In genomic region chr6:69795469-69796080, GRCh38 we compare ENCODE assay signal across 8 cellular contexts. TPM values are rescaled to one million over a fixed set of nuclear protein-coding genes. Genes with fewer than 3 reads are reported as not detected.
A peak's percentile ranks its signal among the peaks of the same experiment; 100 is the strongest.
DNase-seq lines count a peak whose midpoint lies in the region; ATAC-seq and TF ChIP-seq lines count a peak whose summit lies in the region.

No MANE protein-coding gene starts in this region.

- H3K27ac Mint-ChIP-seq in natural killer cell treated with Interleukin-12 subunit alpha and Interleukin-12 subunit beta and Interleukin-15 and Interleukin-18, amount 100 ng/mL, for 72 hours = peak overlapping the region; percentile 91 to 94

- H3K9me3 ChIP-seq in SK-N-SH = no peaks in the 10 kb centered on the region
- H3K9me3 ChIP-seq in duodenal mucosa (ENCODE audit: control insufficient read depth in 1 of 2, low read length in 2 of 2) = no peaks in the 10 kb centered on the region

- POLR2A ChIA-PET in SK-N-SH (lab: Yijun Ruan, JAX) (no interaction called here), HEK293T (lab: Yijun Ruan, JAX) (interaction anchor here (1.3 kb wide), 1 partner anchor 17 kb away, joined by 5 read pairs; no protein-coding TSS in a partner anchor)

- H3K27me3 ChIP-seq in SK-N-SH (ENCODE audit: insufficient read depth) (no peaks in the 10 kb centered on the region), duodenal mucosa (ENCODE audit: control insufficient read depth in 1 of 2, insufficient read depth in 2 of 2, low read length in 2 of 2) (no peaks in the 10 kb centered on the region)

- H3K9me3 Mint-ChIP-seq in natural killer cell treated with Interleukin-12 subunit alpha and Interleukin-12 subunit beta and Interleukin-15 and Interleukin-18, amount 100 ng/mL, for 72 hours = no peaks in the 10 kb centered on the region

- H3K27ac ChIP-seq in SK-N-SH (ENCODE audit: low read depth in 2 of 2, low read length in 1 of 2) = peak overlapping the region; percentile 28 to 38; a peak in 2 of 4 replicates
- peak overlapping the region; percentile 95 for H3K27ac ChIP-seq in duodenal mucosa (ENCODE audit: low read depth, low read length)

- H2AFZ ChIP-seq in SK-N-SH (ENCODE audit: low read depth) = peak overlapping the region; percentile 98

- H3K9me2 ChIP-seq in SK-N-SH = no peaks in the 10 kb centered on the region

- peaks cover 34 to 41% of the 10 kb centered on the region in 2 donors for H3K4me1 Mint-ChIP-seq in natural killer cell treated with Interleukin-12 subunit alpha and Interleukin-12 subunit beta and Interleukin-15 and Interleukin-18, amount 100 ng/mL, for 72 hours (ENCODE audit: low read depth in 2 of 2)

- H3K9ac ChIP-seq in SK-N-SH = peak overlapping the region; percentile 77
- H3K9ac ChIP-seq in duodenal mucosa (ENCODE audit: low read depth in 1 of 2, low read length in 2 of 2) = peak overlapping the region; percentile 88 to 93

- no peaks in the 10 kb centered on the region for H3K27me3 Mint-ChIP-seq in natural killer cell treated with Interleukin-12 subunit alpha and Interleukin-12 subunit beta and Interleukin-15 and Interleukin-18, amount 100 ng/mL, for 72 hours

- no peak for TF ChIP-seq CTCF in SK-N-SH (IDR thresholded peaks at IDR 0.05)

- DNase-seq in SK-N-SH = peak; percentile 8
- DNase-seq in HEK293T (ENCODE audit: extremely low spot score) = peak; percentile 11
- DNase-seq in NOMO-1 treated with DMSO at 0.1 percent for 48 hours (lab: John Stamatoyannopoulos, UW; ENCODE audit: unreplicated experiment) = peak; percentile 50
- DNase-seq in natural killer cell treated with Interleukin-12 subunit alpha and Interleukin-12 subunit beta and Interleukin-15 and Interleukin-18, amount 100 ng/mL, for 72 hours (ENCODE audit: low spot score) = no peak
- no peak for DNase-seq in LoVo (ENCODE audit: low spot score)
- DNase-seq in mucosa of gallbladder (ENCODE audit: low spot score) = no peak

- peaks cover 4 to 5% of the 10 kb centered on the region in 2 experiments; a peak in 3 of 4 replicates for H3K4me1 ChIP-seq in SK-N-SH (ENCODE audit: control insufficient read depth in 1 of 2, insufficient read depth in 2 of 2, low read depth in 1 of 2, low read length in 1 of 2)
- peaks cover 7 to 15% of the 10 kb centered on the region in 2 donors for H3K4me1 ChIP-seq in duodenal mucosa (ENCODE audit: control insufficient read depth in 1 of 2, insufficient read depth in 2 of 2, low read length in 2 of 2)

- CTCF ChIA-PET in SK-N-SH (lab: Yijun Ruan, JAX) (interaction anchor here (0.9 to 3.0 kb wide), 4 partner anchors 14 to 818 kb away, joined by 3 to 15 read pairs (median 6); no protein-coding TSS in a partner anchor), HEK293T (lab: Yijun Ruan, JAX) (interaction anchor here (0.7 kb wide), 1 partner anchor 23 kb away, joined by 3 read pairs; no protein-coding TSS in a partner anchor)

- WGBS in SK-N-SH (ENCODE audit: low lambda C conversion rate) = 52% methylated on average over 5 of the region's 5 CpGs

- H3K36me3 Mint-ChIP-seq in natural killer cell treated with Interleukin-12 subunit alpha and Interleukin-12 subunit beta and Interleukin-15 and Interleukin-18, amount 100 ng/mL, for 72 hours = peaks cover 5% of the 10 kb centered on the region

- H4K20me1 ChIP-seq in SK-N-SH (ENCODE audit: insufficient read depth) = no peaks in the 10 kb centered on the region

- H3K79me2 ChIP-seq in SK-N-SH (ENCODE audit: insufficient read depth) = peaks cover 9% of the 10 kb centered on the region; the same call in 1 of the 2 replicates

- TF ChIP-seq EP300 in SK-N-SH (IDR thresholded peaks at IDR 0.05; ENCODE audit: borderline replicate concordance in 1 of 2, low read depth in 1 of 2, low read length in 1 of 2) = no peak

- H3K36me3 ChIP-seq in SK-N-SH (replicated peaks in 1 of 2; ENCODE audit: control insufficient read depth in 1 of 2, insufficient read depth in 2 of 2, low read length in 1 of 2) = no peaks in the 10 kb centered on the region
- H3K36me3 ChIP-seq in duodenal mucosa (ENCODE audit: control insufficient read depth in 1 of 2, insufficient read depth in 2 of 2, low read length in 2 of 2) = no peaks in the 10 kb centered on the region

- no peak for ATAC-seq in SK-N-SH treated with all-trans-retinoic acid at 6 μM for 48 hours
- no peak for ATAC-seq in natural killer cell treated with Interleukin-12 subunit alpha and Interleukin-12 subunit beta and Interleukin-15 and Interleukin-18, amount 100 ng/mL, for 72 hours

- peak overlapping the region; percentile 79 to 83 for H3K4me3 ChIP-seq in SK-N-SH (ENCODE audit: low read depth in 2 of 2, low read length in 1 of 2)
- peak overlapping the region; percentile 80 to 94 for H3K4me3 ChIP-seq in duodenal mucosa (ENCODE audit: low read depth in 1 of 2, low read length in 2 of 2)

- H3K4me3 Mint-ChIP-seq in natural killer cell treated with Interleukin-12 subunit alpha and Interleukin-12 subunit beta and Interleukin-15 and Interleukin-18, amount 100 ng/mL, for 72 hours = peak overlapping the region; percentile 98

- H3F3A ChIP-seq in SK-N-SH (replicated peaks; ENCODE audit: insufficient read depth) = no peaks in the 10 kb centered on the region

- H3K4me2 ChIP-seq in SK-N-SH = peak overlapping the region; percentile 85

- no peak for TF ChIP-seq RAD21 in SK-N-SH (IDR thresholded peaks at IDR 0.05; ENCODE audit: low read length)

TF ChIP-seq in SK-N-SH, 30 proteins besides CTCF, POLR2A, EP300 and RAD21 (continues in another document):
- TF ChIP-seq, protein P1, sequence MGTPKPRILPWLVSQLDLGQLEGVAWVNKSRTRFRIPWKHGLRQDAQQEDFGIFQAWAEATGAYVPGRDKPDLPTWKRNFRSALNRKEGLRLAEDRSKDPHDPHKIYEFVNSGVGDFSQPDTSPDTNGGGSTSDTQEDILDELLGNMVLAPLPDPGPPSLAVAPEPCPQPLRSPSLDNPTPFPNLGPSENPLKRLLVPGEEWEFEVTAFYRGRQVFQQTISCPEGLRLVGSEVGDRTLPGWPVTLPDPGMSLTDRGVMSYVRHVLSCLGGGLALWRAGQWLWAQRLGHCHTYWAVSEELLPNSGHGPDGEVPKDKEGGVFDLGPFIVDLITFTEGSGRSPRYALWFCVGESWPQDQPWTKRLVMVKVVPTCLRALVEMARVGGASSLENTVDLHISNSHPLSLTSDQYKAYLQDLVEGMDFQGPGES (IDR thresholded peaks at IDR 0.05; ENCODE audit: low read depth, low read length) = no peak
- TF ChIP-seq TEAD4 (IDR thresholded peaks at IDR 0.05; ENCODE audit: borderline replicate concordance, insufficient read depth) (no peak), JUND (IDR thresholded peaks at IDR 0.05) (no peak)

TF ChIP-seq in SK-N-SH treated with all-trans-retinoic acid at 6 μM for 48 hours, 23 proteins besides CTCF, POLR2A, EP300 and RAD21 (continues in another document):
- TF ChIP-seq, protein P2, sequence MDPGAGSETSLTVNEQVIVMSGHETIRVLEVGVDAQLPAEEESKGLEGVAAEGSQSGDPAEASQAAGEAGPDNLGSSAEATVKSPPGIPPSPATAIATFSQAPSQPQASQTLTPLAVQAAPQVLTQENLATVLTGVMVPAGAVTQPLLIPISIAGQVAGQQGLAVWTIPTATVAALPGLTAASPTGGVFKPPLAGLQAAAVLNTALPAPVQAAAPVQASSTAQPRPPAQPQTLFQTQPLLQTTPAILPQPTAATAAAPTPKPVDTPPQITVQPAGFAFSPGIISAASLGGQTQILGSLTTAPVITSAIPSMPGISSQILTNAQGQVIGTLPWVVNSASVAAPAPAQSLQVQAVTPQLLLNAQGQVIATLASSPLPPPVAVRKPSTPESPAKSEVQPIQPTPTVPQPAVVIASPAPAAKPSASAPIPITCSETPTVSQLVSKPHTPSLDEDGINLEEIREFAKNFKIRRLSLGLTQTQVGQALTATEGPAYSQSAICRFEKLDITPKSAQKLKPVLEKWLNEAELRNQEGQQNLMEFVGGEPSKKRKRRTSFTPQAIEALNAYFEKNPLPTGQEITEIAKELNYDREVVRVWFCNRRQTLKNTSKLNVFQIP (CRISPR knock-in tag; IDR thresholded peaks at IDR 0.05; ENCODE audit: borderline replicate concordance, low read depth) = no peak

TF ChIP-seq in HEK293T, 16 proteins besides CTCF, POLR2A, EP300 and RAD21:
- no peak for TF ChIP-seq FOXA1 (IDR thresholded peaks at IDR 0.05)
- no peak for TF ChIP-seq LEF1 (IDR thresholded peaks at IDR 0.05; ENCODE audit: borderline replicate concordance)
- no peak for TF ChIP-seq TARDBP (IDR thresholded peaks at IDR 0.05)
- TF ChIP-seq ARNT (IDR thresholded peaks at IDR 0.05) = no peak
- TF ChIP-seq SUZ12 (IDR thresholded peaks at IDR 0.05) = no peak
- TF ChIP-seq ZNF384 (IDR thresholded peaks at IDR 0.05) = no peak
- TF ChIP-seq NFRKB (IDR thresholded peaks at IDR 0.05) = no peak

RNA-seq across cellular contexts. Expression of gene LMBRD1, which starts 1.2 kb away (rescaled TPM):
- polyA plus RNA-seq in SK-N-SH (2012; rRNA removed) = 6.5 and 7.8 TPM in 2 replicates
- polyA plus RNA-seq in SK-N-SH (2012; cell fraction: cytosol; rRNA removed) = 10.8 and 15.0 TPM in 2 replicates
- polyA plus RNA-seq in SK-N-SH (2012; cell fraction: nucleus; rRNA removed) = 1.8 and 5.1 TPM in 2 replicates
- 10 to 100 TPM; 14.5 to 24.2 TPM for total RNA-seq in natural killer cell treated with Interleukin-12 subunit alpha and Interleukin-12 subunit beta and Interleukin-15 and Interleukin-18, amount 100 ng/mL, for 72 hours
- 106 TPM for total RNA-seq in mucosa of gallbladder

Comparison
In these comparisons a context has a peak if more than half of its experiments do, and no peak if none do; other contexts are left out.
1. DNase-seq: peak in SK-N-SH (single experiment), HEK293T (single experiment) and NOMO-1 treated with DMSO at 0.1 percent for 48 hours (single experiment); none in natural killer cell treated with Interleukin-12 subunit alpha and Interleukin-12 subunit beta and Interleukin-15 and Interleukin-18, amount 100 ng/mL, for 72 hours (single experiment), LoVo (single experiment) and mucosa of gallbladder (single experiment).